Comparison of ENCODE assay signal across 14 cellular contexts in the genomic region with DNA sequence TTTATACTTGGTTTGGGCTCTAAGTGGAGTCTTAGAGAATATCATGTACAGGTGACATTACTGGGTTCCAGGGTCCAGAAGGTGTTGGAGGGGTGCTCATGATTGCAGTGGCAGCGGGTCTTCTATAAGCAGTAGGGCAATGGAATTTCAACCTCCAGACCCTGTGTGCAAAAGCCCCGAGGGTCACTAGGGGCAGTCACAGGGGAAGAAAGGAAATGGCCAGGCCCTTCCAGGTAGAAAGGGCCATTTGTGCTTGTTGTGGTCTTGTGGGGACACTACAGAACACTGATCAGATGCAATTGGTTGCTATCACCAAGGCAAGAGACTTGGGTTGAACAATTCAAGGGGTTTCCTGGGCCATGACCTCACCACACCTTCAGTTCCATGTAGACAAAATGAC.
DNase-seq lines count a peak whose midpoint lies in the region; FAIRE-seq and TF ChIP-seq lines count a peak whose summit lies in the region.
"Had no signal": no experiment of that assay in that cellular context is flagged by ENCODE, and none has a peak within 500 bp of the region (broad histone marks: within the 10 kb centered on the region; RNA-seq: fewer than 3 reads in every experiment).

No MANE protein-coding gene starts in this region.

- TF ChIP-seq CTCF in chondrocyte (IDR thresholded peaks at IDR 0.05) = no peak
- no peak for TF ChIP-seq CTCF in progenitor cell of endocrine pancreas (IDR thresholded peaks at IDR 0.05; ENCODE audit: unreplicated experiment)
- TF ChIP-seq CTCF in D721Med (IDR thresholded peaks at IDR 0.05; ENCODE audit: insufficient read depth, missing control alignments) = no peak

- no peak overlapping the region for H3K27ac Mint-ChIP-seq in activated CD4-positive, alpha-beta memory T cell treated with anti-CD3 and anti-CD28 coated beads for 36 hours
- H3K27ac Mint-ChIP-seq in activated CD4-positive, alpha-beta memory T cell treated with anti-CD3 and anti-CD28 coated beads, Interleukin-2, amount 10 ng/mL, durations not matched to agents 7 days and 5 days = no peak overlapping the region
- no peak overlapping the region for H3K27ac Mint-ChIP-seq in chondrocyte (ENCODE audit: unreplicated experiment)
- H3K27ac Mint-ChIP-seq in progenitor cell of endocrine pancreas = no peak overlapping the region
- H3K27ac Mint-ChIP-seq: GM23338 had no signal

- no peak overlapping the region for H3K4me3 Mint-ChIP-seq in activated CD4-positive, alpha-beta memory T cell treated with anti-CD3 and anti-CD28 coated beads for 36 hours
- no peak overlapping the region for H3K4me3 Mint-ChIP-seq in activated CD4-positive, alpha-beta memory T cell treated with anti-CD3 and anti-CD28 coated beads, Interleukin-2, amount 10 ng/mL, durations not matched to agents 7 days and 5 days
- no peak overlapping the region for H3K4me3 Mint-ChIP-seq in chondrocyte (ENCODE audit: unreplicated experiment)
- H3K4me3 Mint-ChIP-seq in progenitor cell of endocrine pancreas (ENCODE audit: low read depth) = no peak overlapping the region
- H3K4me3 Mint-ChIP-seq: CD8-positive, alpha-beta memory T cell; GM23338 had no signal

- no peak for FAIRE-seq in D721Med (lab: Jason Lieb, UNC)
- FAIRE-seq: HepG2, HTR-8/SVneo had no signal

- POLR2A ChIA-PET in activated CD4-positive, alpha-beta memory T cell treated with anti-CD3 and anti-CD28 coated beads for 36 hours (lab: Charles Lee) = no interaction called here
- POLR2A ChIA-PET in activated CD4-positive, alpha-beta memory T cell treated with anti-CD3 and anti-CD28 coated beads, Interleukin-2, amount 10 ng/mL, durations not matched to agents 7 days and 5 days (lab: Charles Lee) = no interaction called here

- peaks cover 1% of the 10 kb centered on the region for H3K27me3 Mint-ChIP-seq in activated CD4-positive, alpha-beta memory T cell treated with anti-CD3 and anti-CD28 coated beads for 36 hours
- peaks cover 2% of the 10 kb centered on the region for H3K27me3 Mint-ChIP-seq in activated CD4-positive, alpha-beta memory T cell treated with anti-CD3 and anti-CD28 coated beads, Interleukin-2, amount 10 ng/mL, durations not matched to agents 7 days and 5 days
- H3K27me3 Mint-ChIP-seq in chondrocyte (ENCODE audit: low read depth) (no peaks in the 10 kb centered on the region), progenitor cell of endocrine pancreas (peaks cover 5% of the 10 kb centered on the region)

- CTCF ChIA-PET in activated CD4-positive, alpha-beta memory T cell treated with anti-CD3 and anti-CD28 coated beads for 36 hours (lab: Charles Lee) = no interaction called here
- CTCF ChIA-PET in activated CD4-positive, alpha-beta memory T cell treated with anti-CD3 and anti-CD28 coated beads, Interleukin-2, amount 10 ng/mL, durations not matched to agents 7 days and 5 days (lab: Charles Lee) = no interaction called here

- peak; percentile 3 for DNase-seq in activated CD4-positive, alpha-beta memory T cell treated with anti-CD3 and anti-CD28 coated beads for 36 hours
- no peak for DNase-seq in activated CD4-positive, alpha-beta memory T cell treated with anti-CD3 and anti-CD28 coated beads, Interleukin-2, amount 10 ng/mL, durations not matched to agents 7 days and 5 days
- DNase-seq in chondrocyte (ENCODE audit: low spot score) (peak; percentile 11), islet precursor cell (peak; percentile 29), progenitor cell of endocrine pancreas (ENCODE audit: low spot score, unreplicated experiment) (peak; percentile 0), D721Med (ENCODE audit: insufficient read length, low spot score) (no peak), HT-29 (ENCODE audit: low spot score) (no peak)
- DNase-seq in effector CD8-positive, alpha-beta T cell (lab: John Stamatoyannopoulos, UW) = no peak
- DNase-seq: Caco-2; CD8-positive, alpha-beta memory T cell; H7 had no signal

- H3K4me1 Mint-ChIP-seq in activated CD4-positive, alpha-beta memory T cell treated with anti-CD3 and anti-CD28 coated beads for 36 hours (ENCODE audit: low read depth) = no peaks in the 10 kb centered on the region
- H3K4me1 Mint-ChIP-seq in activated CD4-positive, alpha-beta memory T cell treated with anti-CD3 and anti-CD28 coated beads, Interleukin-2, amount 10 ng/mL, durations not matched to agents 7 days and 5 days = no peaks in the 10 kb centered on the region
- peaks cover 53% of the 10 kb centered on the region for H3K4me1 Mint-ChIP-seq in chondrocyte (ENCODE audit: low read depth)
- H3K4me1 Mint-ChIP-seq in progenitor cell of endocrine pancreas (ENCODE audit: low read depth) = no peaks in the 10 kb centered on the region
- H3K4me1 Mint-ChIP-seq: CD8-positive, alpha-beta memory T cell had no signal

- no peaks in the 10 kb centered on the region for H3K36me3 Mint-ChIP-seq in activated CD4-positive, alpha-beta memory T cell treated with anti-CD3 and anti-CD28 coated beads for 36 hours
- no peaks in the 10 kb centered on the region for H3K36me3 Mint-ChIP-seq in activated CD4-positive, alpha-beta memory T cell treated with anti-CD3 and anti-CD28 coated beads, Interleukin-2, amount 10 ng/mL, durations not matched to agents 7 days and 5 days (ENCODE audit: low read depth)
- H3K36me3 Mint-ChIP-seq in chondrocyte (ENCODE audit: low read depth) (no peaks in the 10 kb centered on the region), progenitor cell of endocrine pancreas (ENCODE audit: insufficient read depth) (no peaks in the 10 kb centered on the region)
- H3K36me3 Mint-ChIP-seq: CD8-positive, alpha-beta memory T cell had no signal

- no peaks in the 10 kb centered on the region for H3K9me3 Mint-ChIP-seq in activated CD4-positive, alpha-beta memory T cell treated with anti-CD3 and anti-CD28 coated beads for 36 hours
- H3K9me3 Mint-ChIP-seq in activated CD4-positive, alpha-beta memory T cell treated with anti-CD3 and anti-CD28 coated beads, Interleukin-2, amount 10 ng/mL, durations not matched to agents 7 days and 5 days = no peaks in the 10 kb centered on the region
- H3K9me3 Mint-ChIP-seq in chondrocyte (ENCODE audit: low read depth) (no peaks in the 10 kb centered on the region), progenitor cell of endocrine pancreas (ENCODE audit: low read depth) (no peaks in the 10 kb centered on the region)
- H3K9me3 Mint-ChIP-seq: CD8-positive, alpha-beta memory T cell; GM23338 had no signal

- intact Hi-C loops in activated CD4-positive, alpha-beta memory T cell treated with anti-CD3 and anti-CD28 coated beads for 36 hours (cut with micrococcal nuclease) = no loop called here

Comparison
In these comparisons a context has a peak if more than half of its experiments do, and no peak if none do; other contexts are left out.
1. DNase-seq: peak in activated CD4-positive, alpha-beta memory T cell treated with anti-CD3 and anti-CD28 coated beads for 36 hours (single experiment), chondrocyte (single experiment), islet precursor cell (single experiment) and progenitor cell of endocrine pancreas (single experiment); none in activated CD4-positive, alpha-beta memory T cell treated with anti-CD3 and anti-CD28 coated beads, Interleukin-2, amount 10 ng/mL, durations not matched to agents 7 days and 5 days (single experiment), D721Med (single experiment), effector CD8-positive, alpha-beta T cell (single experiment) and HT-29 (single experiment).